Comparison of ENCODE assay signal across 8 cellular contexts in the genomic region with DNA sequence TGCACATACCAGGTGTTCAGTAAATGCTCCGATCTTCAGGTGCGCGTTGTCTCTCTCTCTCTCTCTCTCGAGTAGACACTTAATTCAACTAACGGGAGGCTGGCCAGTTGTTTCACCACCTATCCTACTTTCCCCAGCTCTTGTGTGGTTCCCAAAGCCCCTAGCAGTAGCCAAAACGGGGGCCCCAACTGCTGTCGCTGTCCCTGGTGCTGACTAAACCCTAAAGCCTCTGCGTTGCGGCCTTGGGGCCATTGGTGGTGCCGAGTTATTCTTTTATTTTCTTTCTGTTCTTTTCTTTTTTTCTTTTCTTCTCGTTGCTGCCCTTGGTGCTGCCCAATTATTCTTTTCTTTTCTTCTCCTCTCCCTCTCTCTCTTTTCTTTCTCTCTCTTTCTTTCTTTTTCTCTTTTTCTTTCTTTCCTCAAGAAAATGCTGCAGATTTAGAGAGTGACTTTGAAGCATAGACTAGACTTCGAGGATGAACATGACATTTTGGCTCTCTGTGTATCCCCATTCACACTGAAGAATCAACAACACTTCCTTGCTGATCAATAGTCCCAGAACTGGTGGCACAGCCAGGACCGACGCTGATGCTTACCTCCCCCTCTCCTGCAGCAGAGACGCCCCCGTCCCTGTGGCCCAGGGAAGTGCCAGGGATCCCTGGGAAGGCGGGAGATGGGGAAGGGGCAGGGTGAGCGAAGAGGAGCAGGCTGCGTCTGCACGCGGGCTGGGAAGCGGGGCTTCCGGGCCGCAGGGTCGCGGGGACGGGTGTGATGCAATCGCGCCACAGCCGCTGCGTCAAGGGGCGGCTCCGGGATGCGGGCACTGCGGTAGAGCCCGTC. TPM values are rescaled to one million over a fixed set of nuclear protein-coding genes. Genes with fewer than 3 reads are reported as not detected.
DNase-seq lines count a peak whose midpoint lies in the region; ATAC-seq, FAIRE-seq and TF ChIP-seq lines count a peak whose summit lies in the region.

Gene FBLL1 (plus strand): TSS at position 785 of the 840 bp plus-strand sequence. CDS start 200 bp downstream, outside the sequence.

- H2BK5ac ChIP-seq in H9 (ENCODE audit: insufficient read length, low read length) = no peak within 1 kb of the TSS

- CTCF ChIA-PET in A549 (lab: Yijun Ruan, JAX) = no interaction called here

- no peaks in the 10 kb centered on the region for H4K20me1 ChIP-seq in H9 (ENCODE audit: control insufficient read depth, insufficient read depth, insufficient read length)

- H3K4me2 ChIP-seq in A549 (peak within 1 kb of the TSS; percentile 67), H9 (ENCODE audit: insufficient read depth, insufficient read length, low read length) (peak within 1 kb of the TSS; percentile 76)

- no peak within 1 kb of the TSS for H4K8ac ChIP-seq in H9 (replicated peaks; ENCODE audit: insufficient read length, low read depth, low read length)

- no peak within 1 kb of the TSS for H3K56ac ChIP-seq in H9 (ENCODE audit: insufficient read length, low read depth, low read length)

- H3K27me3 Mint-ChIP-seq in H9 (ENCODE audit: low read depth) (peaks cover 34% of the 10 kb centered on the region), nephron progenitor cell (ENCODE audit: low read depth, poor library complexity) (peaks cover 52% of the 10 kb centered on the region)

- ATAC-seq in A549 (0 out of 6 replicates have a peak, but pooled peaks of 1 of the 2 experiments have one; percentile 5), HG03439 (IDR thresholded peaks at IDR 0.05; ENCODE audit: unreplicated experiment) (no peak), HG03139 (IDR thresholded peaks at IDR 0.05; ENCODE audit: unreplicated experiment) (no peak), GM18858 (IDR thresholded peaks at IDR 0.05; ENCODE audit: unreplicated experiment) (no peak)

- H3T11ph ChIP-seq in H9 (ENCODE audit: low read length) = no peak within 1 kb of the TSS

- H2AFZ ChIP-seq in H9 (ENCODE audit: low read length) = no peak within 1 kb of the TSS

- DNase-seq in A549 (ENCODE audit: low read depth in 1 of 2, low spot score in 1 of 2) (no peak), H9 (peak; percentile 73), epithelial cell of esophagus (ENCODE audit: low read depth) (peak; percentile 24), nephron progenitor cell (peak; percentile 89)
- peak; percentile 38 for DNase-seq in activated CD4-positive, CD25-positive, alpha-beta regulatory T cell treated with anti-CD3 and anti-CD28 coated beads, Interleukin-2, amount 50 U/mL, for 72 hours

- H3K79me1 ChIP-seq in H9 (ENCODE audit: insufficient read depth, low read depth, low read length, poor library complexity, severe bottlenecking) = no peaks in the 10 kb centered on the region

- no peak within 1 kb of the TSS for H3K23ac ChIP-seq in H9 (ENCODE audit: insufficient read length, low read depth, low read length)

- POLR2A ChIA-PET in A549 (lab: Yijun Ruan, JAX) = no interaction called here

- no peak within 1 kb of the TSS; a peak in 1 of 7 replicates for H3K27ac Mint-ChIP-seq in H9
- H3K27ac Mint-ChIP-seq in nephron progenitor cell = no peak within 1 kb of the TSS

- H3K4me1 ChIP-seq in A549 (no peaks in the 10 kb centered on the region), H9 (ENCODE audit: insufficient read depth, low read length) (peaks cover 5% of the 10 kb centered on the region)

- no peak for TF ChIP-seq POLR2A in A549 (IDR thresholded peaks at IDR 0.05; ENCODE audit: low read length)

- no peak within 1 kb of the TSS for H3K4ac ChIP-seq in H9 (ENCODE audit: low read depth, low read length)

- H2BK12ac ChIP-seq in H9 (ENCODE audit: insufficient read length, low read depth, low read length) = no peak within 1 kb of the TSS

- TF ChIP-seq CTCF in A549 (IDR thresholded peaks at IDR 0.05) = no peak
- no peak for TF ChIP-seq CTCF in H9 (conservative IDR thresholded peaks at IDR 0.05)
- TF ChIP-seq CTCF in epithelial cell of esophagus (IDR thresholded peaks at IDR 0.05; ENCODE audit: insufficient read depth, low read depth, low read length, missing control alignments) = no peak
- TF ChIP-seq CTCF in nephron progenitor cell (IDR thresholded peaks at IDR 0.05) = no peak

- no peak for FAIRE-seq in A549 (lab: Jason Lieb, UNC)

- no peaks in the 10 kb centered on the region for H3K79me2 ChIP-seq in H9 (ENCODE audit: insufficient read depth, low read length)

- peaks cover 3 to 8% of the 10 kb centered on the region in 2 experiments; a peak in 2 of 5 replicates for H3K9me3 Mint-ChIP-seq in H9
- peaks cover 12% of the 10 kb centered on the region for H3K9me3 Mint-ChIP-seq in nephron progenitor cell

- no peak within 1 kb of the TSS for H2BK120ac ChIP-seq in H9 (ENCODE audit: low read depth, low read length, poor library complexity, severe bottlenecking)

- H3K14ac ChIP-seq in H9 (ENCODE audit: insufficient read depth, low read length) = peak within 1 kb of the TSS; percentile 74

- H4K91ac ChIP-seq in H9 (ENCODE audit: insufficient read length, low read depth, low read length) = no peak within 1 kb of the TSS

- WGBS in A549 (ENCODE audit: missing lambda C conversion rate) = 78% methylated on average over 36 of the region's 36 CpGs
- WGBS in H9 (ENCODE audit: extremely low coverage, insufficient read length, low lambda C conversion rate) = no CpG with 5 or more reads among the region's 36 CpGs

- H3K18ac ChIP-seq in H9 (ENCODE audit: insufficient read length, low read depth, low read length) = peak within 1 kb of the TSS; percentile 72

- no peak for TF ChIP-seq EP300 in A549 (IDR thresholded peaks at IDR 0.05)

- H3K4me3 Mint-ChIP-seq in H9 = peak within 1 kb of the TSS; percentile 73 to 86
- peak within 1 kb of the TSS; percentile 78 for H3K4me3 Mint-ChIP-seq in nephron progenitor cell

- TF ChIP-seq RAD21 in A549 (conservative IDR thresholded peaks at IDR 0.05 in 1 of 2, IDR thresholded peaks at IDR 0.05 in 1 of 2) = no peak

- H3K9ac ChIP-seq in H9 (ENCODE audit: extremely low read depth, insufficient read length, low read length) = no peak within 1 kb of the TSS

- peaks cover 19 to 29% of the 10 kb centered on the region in 2 experiments for H3K4me1 Mint-ChIP-seq in H9
- H3K4me1 Mint-ChIP-seq in nephron progenitor cell = peaks cover 28% of the 10 kb centered on the region

- no peak within 1 kb of the TSS for H2AK5ac ChIP-seq in H9 (ENCODE audit: insufficient read length, low read length)

- H2BK15ac ChIP-seq in H9 (ENCODE audit: low read depth, low read length) = no peak within 1 kb of the TSS; the same call in 1 of the 2 replicates

- H3K36me3 Mint-ChIP-seq in H9 (ENCODE audit: insufficient read depth in 1 of 3, low read depth in 3 of 3) (peaks cover 0 to 7% (median 2%) of the 10 kb centered on the region in 3 experiments; a peak in 3 of 7 replicates), nephron progenitor cell (ENCODE audit: low read depth) (no peaks in the 10 kb centered on the region)

- no peaks in the 10 kb centered on the region for H3K9me3 ChIP-seq in A549
- no peaks in the 10 kb centered on the region for H3K9me3 ChIP-seq in H9 (ENCODE audit: control insufficient read depth, low read depth, low read length)

- H2BK20ac ChIP-seq in H9 (ENCODE audit: low read depth, low read length, poor library complexity, severe bottlenecking) = no peak within 1 kb of the TSS

- peaks cover 7% of the 10 kb centered on the region; the same call in 1 of the 2 replicates for H3K27me3 ChIP-seq in H9 (ENCODE audit: insufficient read depth, low read length)

- no peak within 1 kb of the TSS for H4K5ac ChIP-seq in H9 (ENCODE audit: insufficient read length, low read depth, low read length)

- H3K4me3 ChIP-seq in A549 (peak within 1 kb of the TSS; percentile 40), epithelial cell of esophagus (ENCODE audit: low read length) (no peak within 1 kb of the TSS)

- H3K27ac ChIP-seq in A549 (peak within 1 kb of the TSS in 1 of 2 experiments; percentile 44; a peak in 2 of 6 replicates), H9 (ENCODE audit: insufficient read length, low read depth, low read length) (no peak within 1 kb of the TSS)

- H3K23me2 ChIP-seq in H9 (ENCODE audit: insufficient read length, low read depth, low read length, poor library complexity, severe bottlenecking) = peaks cover 4% of the 10 kb centered on the region

TF ChIP-seq in A549, 52 proteins besides CTCF, POLR2A, EP300 and RAD21 (continues in another document):
- peak; percentile 81 for TF ChIP-seq EHMT2 (IDR thresholded peaks at IDR 0.05; ENCODE audit: low read depth)
- no peak for TF ChIP-seq CHD4 (IDR thresholded peaks at IDR 0.05; ENCODE audit: borderline replicate concordance)
- TF ChIP-seq REST (IDR thresholded peaks at IDR 0.05) = peak; percentile 94
- TF ChIP-seq CEBPB (IDR thresholded peaks at IDR 0.05) = peak; percentile 19 to 23; a peak in 1 of 4 replicates

RNA-seq across cellular contexts. Expression of gene FBLL1, which starts in this region (rescaled TPM):
- polyA plus RNA-seq in A549 (2011; rRNA removed) (0.08 and 0.09 TPM in 2 replicates), A549 (2017; fragmentation: RNase III; extraction: RNeasy Plus Mini Kit Qiagen cat#74134 plus additional on column Dnase treatment) (0.06 to 0.21 TPM (median 0.16 TPM) in 3 replicates)
- polyA plus RNA-seq in A549 (2012; cell fraction: cytosol; rRNA removed) = 0.24 and 0.25 TPM in 2 replicates
- polyA plus RNA-seq in A549 (2012; cell fraction: nucleus; rRNA removed) = 1.9 and 2.8 TPM in 2 replicates
- polyA minus RNA-seq in A549 (2011; rRNA and poly(A)+ RNA removed) = 0.29 TPM in 1 of 2 replicates, not detected in the other
- total RNA-seq in H9 (2021) = 3.6 and 4.8 TPM in 2 replicates

Comparison
In these comparisons a context has a peak if more than half of its experiments do, and no peak if none do; other contexts are left out.
1. DNase-seq: peak in H9 (single experiment), activated CD4-positive, CD25-positive, alpha-beta regulatory T cell treated with anti-CD3 and anti-CD28 coated beads, Interleukin-2, amount 50 U/mL, for 72 hours (single experiment), epithelial cell of esophagus (single experiment) and nephron progenitor cell (single experiment); none in A549 (0 of 2).